In genomic region chr6:41046084-41046483, GRCh38 we compare ENCODE assay signal across 22 cellular contexts. TPM values are rescaled to one million over a fixed set of nuclear protein-coding genes. Genes with fewer than 3 reads are reported as not detected.
"Had no signal": no experiment of that assay in that cellular context is flagged by ENCODE, and none has a peak within 500 bp of the region (broad histone marks: within the 10 kb centered on the region; RNA-seq: fewer than 3 reads in every experiment).

No MANE protein-coding gene starts in this region.

- H3K36me3 ChIP-seq: SJSA1 had no signal

- H3K27me3 ChIP-seq: SJSA1 had no signal

- H3K9me3 ChIP-seq: SJSA1 had no signal

- H3K4me3 ChIP-seq: SJSA1, SK-N-MC had no signal

- H3K27ac ChIP-seq: HL-60, SJSA1, SK-N-MC had no signal

- DNase-seq: KBM-7, MV-4-11, NCI-H1048, NCI-H1105, NCI-H1436 treated with DMSO at 0.1 percent for 48 hours, NCI-H1694, NCI-H187 treated with DMSO at 0.1 percent for 48 hours, NCI-H2029 treated with DMSO at 0.1 percent for 48 hours, NCI-H2171 treated with DMSO at 0.1 percent for 48 hours, NCI-H345, NCI-H510A, NCI-H524 treated with DMSO at 0.1 percent for 48 hours, NCI-H69, NCI-H774, Right ventricle myocardium superior, RPMI8226, SIG-M5 had no signal

- H3K4me1 ChIP-seq: SJSA1 had no signal

RNA-seq across cellular contexts. Expression of gene TSPO2, which starts 3.8 kb away (rescaled TPM):
- total RNA-seq: LHCN-M2, MCF 10A, Right ventricle myocardium superior, SJSA1 had no signal

RNA-seq across cellular contexts. Expression of gene APOBEC2, which starts 6.9 kb away (rescaled TPM):
- total RNA-seq: MCF 10A, SJSA1 had no signal

RNA-seq across cellular contexts. Expression of gene UNC5CL, which starts 7.1 kb away (rescaled TPM):
- total RNA-seq: SJSA1 had no signal
